1 cellular context compared by ENCODE assay signal in genomic region chr15:96878129-96878528, GRCh38.
TF ChIP-seq lines count a peak whose summit lies in the region.

No MANE protein-coding gene starts in this region.

TF ChIP-seq in GM23338, 12 proteins besides CTCF, POLR2A, EP300 and RAD21 (continued from another document):
- TF ChIP-seq, protein P1, sequence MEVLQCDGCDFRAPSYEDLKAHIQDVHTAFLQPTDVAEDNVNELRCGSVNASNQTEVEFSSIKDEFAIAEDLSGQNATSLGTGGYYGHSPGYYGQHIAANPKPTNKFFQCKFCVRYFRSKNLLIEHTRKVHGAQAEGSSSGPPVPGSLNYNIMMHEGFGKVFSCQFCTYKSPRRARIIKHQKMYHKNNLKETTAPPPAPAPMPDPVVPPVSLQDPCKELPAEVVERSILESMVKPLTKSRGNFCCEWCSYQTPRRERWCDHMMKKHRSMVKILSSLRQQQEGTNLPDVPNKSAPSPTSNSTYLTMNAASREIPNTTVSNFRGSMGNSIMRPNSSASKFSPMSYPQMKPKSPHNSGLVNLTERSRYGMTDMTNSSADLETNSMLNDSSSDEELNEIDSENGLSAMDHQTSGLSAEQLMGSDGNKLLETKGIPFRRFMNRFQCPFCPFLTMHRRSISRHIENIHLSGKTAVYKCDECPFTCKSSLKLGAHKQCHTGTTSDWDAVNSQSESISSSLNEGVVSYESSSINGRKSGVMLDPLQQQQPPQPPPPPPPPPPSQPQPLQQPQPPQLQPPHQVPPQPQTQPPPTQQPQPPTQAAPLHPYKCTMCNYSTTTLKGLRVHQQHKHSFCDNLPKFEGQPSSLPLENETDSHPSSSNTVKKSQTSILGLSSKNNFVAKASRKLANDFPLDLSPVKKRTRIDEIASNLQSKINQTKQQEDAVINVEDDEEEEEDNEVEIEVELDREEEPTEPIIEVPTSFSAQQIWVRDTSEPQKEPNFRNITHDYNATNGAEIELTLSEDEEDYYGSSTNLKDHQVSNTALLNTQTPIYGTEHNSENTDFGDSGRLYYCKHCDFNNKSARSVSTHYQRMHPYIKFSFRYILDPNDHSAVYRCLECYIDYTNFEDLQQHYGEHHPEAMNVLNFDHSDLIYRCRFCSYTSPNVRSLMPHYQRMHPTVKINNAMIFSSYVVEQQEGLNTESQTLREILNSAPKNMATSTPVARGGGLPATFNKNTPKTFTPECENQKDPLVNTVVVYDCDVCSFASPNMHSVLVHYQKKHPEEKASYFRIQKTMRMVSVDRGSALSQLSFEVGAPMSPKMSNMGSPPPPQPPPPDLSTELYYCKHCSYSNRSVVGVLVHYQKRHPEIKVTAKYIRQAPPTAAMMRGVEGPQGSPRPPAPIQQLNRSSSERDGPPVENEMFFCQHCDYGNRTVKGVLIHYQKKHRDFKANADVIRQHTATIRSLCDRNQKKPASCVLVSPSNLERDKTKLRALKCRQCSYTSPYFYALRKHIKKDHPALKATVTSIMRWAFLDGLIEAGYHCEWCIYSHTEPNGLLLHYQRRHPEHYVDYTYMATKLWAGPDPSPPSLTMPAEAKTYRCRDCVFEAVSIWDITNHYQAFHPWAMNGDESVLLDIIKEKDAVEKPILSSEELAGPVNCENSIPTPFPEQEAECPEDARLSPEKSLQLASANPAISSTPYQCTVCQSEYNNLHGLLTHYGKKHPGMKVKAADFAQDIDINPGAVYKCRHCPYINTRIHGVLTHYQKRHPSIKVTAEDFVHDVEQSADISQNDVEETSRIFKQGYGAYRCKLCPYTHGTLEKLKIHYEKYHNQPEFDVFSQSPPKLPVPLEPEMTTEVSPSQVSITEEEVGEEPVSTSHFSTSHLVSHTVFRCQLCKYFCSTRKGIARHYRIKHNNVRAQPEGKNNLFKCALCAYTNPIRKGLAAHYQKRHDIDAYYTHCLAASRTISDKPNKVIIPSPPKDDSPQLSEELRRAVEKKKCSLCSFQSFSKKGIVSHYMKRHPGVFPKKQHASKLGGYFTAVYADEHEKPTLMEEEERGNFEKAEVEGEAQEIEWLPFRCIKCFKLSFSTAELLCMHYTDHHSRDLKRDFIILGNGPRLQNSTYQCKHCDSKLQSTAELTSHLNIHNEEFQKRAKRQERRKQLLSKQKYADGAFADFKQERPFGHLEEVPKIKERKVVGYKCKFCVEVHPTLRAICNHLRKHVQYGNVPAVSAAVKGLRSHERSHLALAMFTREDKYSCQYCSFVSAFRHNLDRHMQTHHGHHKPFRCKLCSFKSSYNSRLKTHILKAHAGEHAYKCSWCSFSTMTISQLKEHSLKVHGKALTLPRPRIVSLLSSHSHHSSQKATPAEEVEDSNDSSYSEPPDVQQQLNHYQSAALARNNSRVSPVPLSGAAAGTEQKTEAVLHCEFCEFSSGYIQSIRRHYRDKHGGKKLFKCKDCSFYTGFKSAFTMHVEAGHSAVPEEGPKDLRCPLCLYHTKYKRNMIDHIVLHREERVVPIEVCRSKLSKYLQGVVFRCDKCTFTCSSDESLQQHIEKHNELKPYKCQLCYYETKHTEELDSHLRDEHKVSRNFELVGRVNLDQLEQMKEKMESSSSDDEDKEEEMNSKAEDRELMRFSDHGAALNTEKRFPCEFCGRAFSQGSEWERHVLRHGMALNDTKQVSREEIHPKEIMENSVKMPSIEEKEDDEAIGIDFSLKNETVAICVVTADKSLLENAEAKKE (CRISPR knock-in tag; IDR thresholded peaks at IDR 0.05): no peak
- no peak for TF ChIP-seq EZH2phosphoT487 (IDR thresholded peaks at IDR 0.05; ENCODE audit: unreplicated experiment)
- TF ChIP-seq JUNB (IDR thresholded peaks at IDR 0.05; ENCODE audit: unreplicated experiment): no peak
- TF ChIP-seq REST (IDR thresholded peaks at IDR 0.05; ENCODE audit: unreplicated experiment): no peak
- TF ChIP-seq, protein P2, sequence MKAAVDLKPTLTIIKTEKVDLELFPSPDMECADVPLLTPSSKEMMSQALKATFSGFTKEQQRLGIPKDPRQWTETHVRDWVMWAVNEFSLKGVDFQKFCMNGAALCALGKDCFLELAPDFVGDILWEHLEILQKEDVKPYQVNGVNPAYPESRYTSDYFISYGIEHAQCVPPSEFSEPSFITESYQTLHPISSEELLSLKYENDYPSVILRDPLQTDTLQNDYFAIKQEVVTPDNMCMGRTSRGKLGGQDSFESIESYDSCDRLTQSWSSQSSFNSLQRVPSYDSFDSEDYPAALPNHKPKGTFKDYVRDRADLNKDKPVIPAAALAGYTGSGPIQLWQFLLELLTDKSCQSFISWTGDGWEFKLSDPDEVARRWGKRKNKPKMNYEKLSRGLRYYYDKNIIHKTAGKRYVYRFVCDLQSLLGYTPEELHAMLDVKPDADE (IDR thresholded peaks at IDR 0.05): no peak
